13 cellular contexts compared by ENCODE assay signal in genomic region chr2:18518116-18519111, GRCh38. TPM values are rescaled to one million over a fixed set of nuclear protein-coding genes. Genes with fewer than 3 reads are reported as not detected.
DNase-seq lines count a peak whose midpoint lies in the region; ATAC-seq and TF ChIP-seq lines count a peak whose summit lies in the region.
"Had no signal": no experiment of that assay in that cellular context is flagged by ENCODE, and none has a peak within 500 bp of the region (broad histone marks: within the 10 kb centered on the region; RNA-seq: fewer than 3 reads in every experiment).

No MANE protein-coding gene starts in this region.

- ATAC-seq in RWPE2 (ENCODE audit: low read depth) (peak; percentile 40; the same call in 1 of the 3 replicates), GM19463 (IDR thresholded peaks at IDR 0.05; ENCODE audit: unreplicated experiment) (no peak), GM19328 (IDR thresholded peaks at IDR 0.05; ENCODE audit: unreplicated experiment) (no peak)
- ATAC-seq: activated CD4-positive, alpha-beta T cell treated with anti-CD3 and anti-CD28 coated beads for 36 hours; stimulated activated naive CD8-positive, alpha-beta T cell treated with anti-CD3 and anti-CD28 coated beads, Interleukin-15, Interleukin-2, amounts not matched to agents 100 U/mL and 50 U/mL, for 24 hours had no signal

- in situ Hi-C loops in Caki2 (cut with HindIII; ENCODE audit: low pct_unique_long_range_greater_than_20kb, low sequenced_read_pairs) = no loop called here

- no peaks in the 10 kb centered on the region for H3K27me3 ChIP-seq in RWPE2 (ENCODE audit: insufficient read depth, poor library complexity, severe bottlenecking)
- no peaks in the 10 kb centered on the region for H3K27me3 ChIP-seq in osteoblast (ENCODE audit: insufficient read depth, low read length)
- H3K27me3 ChIP-seq in tibial nerve = no peaks in the 10 kb centered on the region

- peak overlapping the region; percentile 43 for H2AFZ ChIP-seq in osteoblast (ENCODE audit: low read length)

- H3K4me1 ChIP-seq in RWPE2 (ENCODE audit: insufficient read depth, poor library complexity, severe bottlenecking) (no peaks in the 10 kb centered on the region), osteoblast (ENCODE audit: insufficient read depth, low read length) (peaks cover 31% of the 10 kb centered on the region), tibial nerve (peaks cover 0 to 26% (median 0%) of the 10 kb centered on the region in 4 donors)

- no peaks in the 10 kb centered on the region for H4K20me1 ChIP-seq in osteoblast (ENCODE audit: insufficient read depth, low read length)

- TF ChIP-seq EP300 in tibial nerve (IDR thresholded peaks at IDR 0.05) = no peak

- TF ChIP-seq CTCF in RWPE2 (IDR thresholded peaks at IDR 0.05; ENCODE audit: poor library complexity, severe bottlenecking) (no peak), osteoblast (IDR thresholded peaks at IDR 0.05; ENCODE audit: extremely low read depth, low read depth, low read length) (no peak), tibial nerve (IDR thresholded peaks at IDR 0.05) (no peak)

- WGBS in tibial nerve, 2 donors = 47 to 57% methylated on average over 11 of the region's 11 CpGs

- peak overlapping the region; percentile 52 for H3K4me2 ChIP-seq in osteoblast (ENCODE audit: insufficient read depth, low read length)

- H3K36me3 ChIP-seq in RWPE2 (ENCODE audit: low read depth) (no peaks in the 10 kb centered on the region), osteoblast (ENCODE audit: insufficient read depth, low read length) (no peaks in the 10 kb centered on the region), tibial nerve (no peaks in the 10 kb centered on the region)

- H3K9me3 ChIP-seq in RWPE2 (ENCODE audit: severe bottlenecking) (no peaks in the 10 kb centered on the region), osteoblast (ENCODE audit: low read depth, low read length) (no peaks in the 10 kb centered on the region), tibial nerve (no peaks in the 10 kb centered on the region)

- no peaks in the 10 kb centered on the region for H3K79me2 ChIP-seq in osteoblast (ENCODE audit: insufficient read depth, low read length)

- no peak for TF ChIP-seq POLR2A in tibial nerve (IDR thresholded peaks at IDR 0.05)

- H3K27ac ChIP-seq in RWPE2 (ENCODE audit: poor library complexity, severe bottlenecking) = no peak overlapping the region
- H3K27ac ChIP-seq in osteoblast (ENCODE audit: low read depth, low read length) = peak overlapping the region; percentile 49
- H3K27ac ChIP-seq in tibial nerve = peak overlapping the region in 1 of 4 donors; percentile 4

- DNase-seq in Caki2 (ENCODE audit: low read depth) = peak; percentile 23
- no peak for DNase-seq in RWPE2 (ENCODE audit: low spot score)
- DNase-seq in fibroblast of peridontal ligament (ENCODE audit: extremely low read depth) = peak; percentile 70
- DNase-seq in osteoblast (ENCODE audit: insufficient read length, low spot score, missing footprints) = peak; percentile 68
- no peak for DNase-seq in tibial nerve (ENCODE audit: low spot score in 2 of 2)
- no peak for DNase-seq in DMS 273 treated with DMSO at 0.1 percent for 48 hours (lab: John Stamatoyannopoulos, UW)
- DNase-seq: activated CD4-positive, alpha-beta T cell treated with anti-CD3 and anti-CD28 coated beads for 36 hours; CD8-positive, alpha-beta memory T cell; immature natural killer cell; stimulated activated CD4-positive, alpha-beta T cell treated with anti-CD3 and anti-CD28 coated beads, Interleukin-2, amount 100 ng/mL, for 24 hours; stimulated activated naive CD8-positive, alpha-beta T cell treated with anti-CD3 and anti-CD28 coated beads, Interleukin-15, Interleukin-2, amounts not matched to agents 100 U/mL and 50 U/mL, for 24 hours had no signal

- H3K4me3 ChIP-seq in RWPE2 (ENCODE audit: severe bottlenecking) (no peak overlapping the region), osteoblast (ENCODE audit: insufficient read depth, low read length) (peak overlapping the region; percentile 29), tibial nerve (no peak overlapping the region)

RNA-seq across cellular contexts. Expression of gene RDH14, which starts 42.0 kb away (rescaled TPM):
- total RNA-seq in Caki2 (2014; rRNA removed; shearing (Covaris generic); ENCODE audit: low replicate concordance) = 38.1 and 52.3 TPM in 2 replicates
- 23.5 and 27.4 TPM in 2 replicates for total RNA-seq in osteoblast
- 10 to 100 TPM; 31.5 to 39.6 (median 36.6) TPM for total RNA-seq in tibial nerve

Comparison
In these comparisons a context has a peak if more than half of its experiments do, and no peak if none do; other contexts are left out.
1. DNase-seq: peak in Caki2 (single experiment), fibroblast of peridontal ligament (single experiment) and osteoblast (single experiment); none in RWPE2 (single experiment), tibial nerve (0 of 2) and DMS 273 treated with DMSO at 0.1 percent for 48 hours (single experiment).